Comparison of ENCODE assay signal across 36 cellular contexts in the genomic region with DNA sequence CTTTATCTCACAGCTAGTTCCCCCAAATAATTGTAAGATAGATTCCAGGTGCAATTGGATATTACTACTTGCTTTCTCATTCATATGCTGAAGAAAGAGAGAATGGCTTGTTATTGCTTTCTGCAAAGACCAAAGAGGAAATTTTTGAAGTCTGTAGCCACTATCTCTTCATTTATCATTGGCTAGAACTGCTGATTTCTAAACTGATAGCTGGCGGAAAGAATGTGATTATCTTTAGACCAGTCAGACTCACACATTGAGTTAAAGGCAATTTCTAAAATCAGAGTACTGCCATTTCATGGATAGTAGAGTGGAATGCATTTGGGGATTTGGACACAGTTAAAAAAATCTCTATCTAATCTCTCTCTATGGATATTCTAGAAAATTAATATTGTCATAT. TPM values are rescaled to one million over a fixed set of nuclear protein-coding genes. Genes with fewer than 3 reads are reported as not detected.
"Had no signal": no experiment of that assay in that cellular context is flagged by ENCODE, and none has a peak within 500 bp of the region (broad histone marks: within the 10 kb centered on the region; RNA-seq: fewer than 3 reads in every experiment).

No MANE protein-coding gene starts in this region.

- H3K4me1 ChIP-seq: gastroesophageal sphincter, heart right ventricle had no signal

- H3K27me3 Mint-ChIP-seq: activated CD8-positive, alpha-beta T cell treated with anti-CD3 and anti-CD28 coated beads for 36 hours; activated naive CD8-positive, alpha-beta T cell; activated T-helper 17 cell treated with anti-CD3 and anti-CD28 coated beads, Interleukin-2, amount 50 U/mL, for 72 hours; central memory CD8-positive, alpha-beta T cell; dendritic cell treated with granulocyte-macrophage colony-stimulating factor and Interleukin-4, amounts not matched to agents 40 ng/mL and 50 ng/mL, for 4 days had no signal

- ATAC-seq: activated CD8-positive, alpha-beta T cell treated with anti-CD3 and anti-CD28 coated beads for 36 hours; activated T-cell treated with anti-CD3 and anti-CD28 coated beads, Interleukin-2, amount 50 U/mL, for 4 hours; activated T-helper 17 cell treated with anti-CD3 and anti-CD28 coated beads, Interleukin-2, amount 50 U/mL, for 72 hours; gastroesophageal sphincter; heart right ventricle had no signal

- H3K27ac Mint-ChIP-seq: activated CD8-positive, alpha-beta T cell treated with anti-CD3 and anti-CD28 coated beads for 36 hours; activated naive CD8-positive, alpha-beta T cell; activated T-helper 17 cell treated with anti-CD3 and anti-CD28 coated beads, Interleukin-2, amount 50 U/mL, for 72 hours; dendritic cell treated with granulocyte-macrophage colony-stimulating factor and Interleukin-4, amounts not matched to agents 40 ng/mL and 50 ng/mL, for 4 days had no signal

- H3K27ac ChIP-seq: brain microvascular endothelial cell, coronary artery, dorsolateral prefrontal cortex, gastroesophageal sphincter, heart right ventricle, WERI-Rb-1 had no signal

- H3K4me3 Mint-ChIP-seq: activated CD8-positive, alpha-beta T cell treated with anti-CD3 and anti-CD28 coated beads for 36 hours; activated naive CD8-positive, alpha-beta T cell; activated T-cell treated with anti-CD3 and anti-CD28 coated beads, Interleukin-2, amount 50 U/mL, for 4 hours; activated T-helper 17 cell treated with anti-CD3 and anti-CD28 coated beads, Interleukin-2, amount 50 U/mL, for 72 hours; central memory CD8-positive, alpha-beta T cell; dendritic cell treated with granulocyte-macrophage colony-stimulating factor and Interleukin-4, amounts not matched to agents 40 ng/mL and 50 ng/mL, for 4 days had no signal

- H3K9me3 ChIP-seq: esophagus squamous epithelium, gastroesophageal sphincter, heart right ventricle had no signal

- H3K4me3 ChIP-seq: coronary artery, dorsolateral prefrontal cortex, esophagus squamous epithelium, gastroesophageal sphincter, heart right ventricle had no signal

- H3K36me3 ChIP-seq: brain microvascular endothelial cell, esophagus squamous epithelium, gastroesophageal sphincter, heart right ventricle, WERI-Rb-1 had no signal

- DNase-seq: activated CD4-positive, alpha-beta T cell treated with anti-CD3 and anti-CD28 coated beads for 4 hours; activated CD4-positive, alpha-beta T cell treated with anti-CD3 and anti-CD28 coated beads, Interleukin-2, amount 50 U/mL, for 1 hour; activated CD4-positive, alpha-beta T cell treated with anti-CD3 and anti-CD28 coated beads, Interleukin-2, amount 50 U/mL, for 48 hours; activated CD4-positive, CD25-positive, alpha-beta regulatory T cell; activated CD4-positive, CD25-positive, alpha-beta regulatory T cell treated with anti-CD3 and anti-CD28 coated beads, Interleukin-2, amount 50 U/mL, for 72 hours; activated CD8-positive, alpha-beta memory T cell treated with anti-CD3 and anti-CD28 coated beads for 24 hours; activated CD8-positive, alpha-beta T cell treated with anti-CD3 and anti-CD28 coated beads for 36 hours; activated effector memory CD4-positive, alpha-beta T cell treated with Interleukin-2 at 50 U/mL for 16 hours; activated gamma-delta T cell treated with Interleukin-2 at 50 U/mL for 16 hours; activated naive CD4-positive, alpha-beta T cell treated with anti-CD3 and anti-CD28 coated beads, Interleukin-2, amount 50 U/mL, for 16 hours; activated naive CD4-positive, alpha-beta T cell treated with Interleukin-2 at 50 U/mL for 16 hours; activated T-cell treated with anti-CD3 and anti-CD28 coated beads, Interleukin-2, amount 50 U/mL, for 4 hours; amniotic stem cell; anterior cingulate cortex; brain microvascular endothelial cell; dorsolateral prefrontal cortex; effector memory CD4-positive, alpha-beta T cell; erythroblast; esophagus squamous epithelium; foreskin melanocyte; heart right ventricle; T1000; WERI-Rb-1 had no signal

- H3K27me3 ChIP-seq: brain microvascular endothelial cell, dorsolateral prefrontal cortex, esophagus squamous epithelium, gastroesophageal sphincter, heart right ventricle had no signal

- H3K9me3 Mint-ChIP-seq: activated T-cell treated with anti-CD3 and anti-CD28 coated beads, Interleukin-2, amount 50 U/mL, for 4 hours; activated T-helper 17 cell treated with anti-CD3 and anti-CD28 coated beads, Interleukin-2, amount 50 U/mL, for 72 hours; central memory CD8-positive, alpha-beta T cell had no signal

RNA-seq across cellular contexts. Expression of a gene that starts 12.4 kb away (rescaled TPM):
- total RNA-seq: activated T-cell treated with anti-CD3 and anti-CD28 coated beads, Interleukin-2, amount 50 U/mL, for 4 hours; activated T-helper 17 cell treated with anti-CD3 and anti-CD28 coated beads, Interleukin-2, amount 50 U/mL, for 72 hours; cardiac septum; cerebellum; dorsolateral prefrontal cortex; fibroblast of lung; fibroblast of villous mesenchyme; glomerular endothelial cell; heart right ventricle; T-helper 1 cell treated with Interleukin-12 subunit alpha and Interleukin-12 subunit beta and Interleukin-4 antibody, amounts not matched to agents 30 ng/mL and 1 ng/mL, for 36 hours; T-helper 2 cell treated with Interferon-gamma antibody and Interleukin-4, amounts not matched to agents 100 ng/mL and 5 ng/mL, for 36 hours had no signal
- polyA plus RNA-seq: fibroblast of lung had no signal
